Comparison of ENCODE assay signal across 23 cellular contexts in the genomic region with DNA sequence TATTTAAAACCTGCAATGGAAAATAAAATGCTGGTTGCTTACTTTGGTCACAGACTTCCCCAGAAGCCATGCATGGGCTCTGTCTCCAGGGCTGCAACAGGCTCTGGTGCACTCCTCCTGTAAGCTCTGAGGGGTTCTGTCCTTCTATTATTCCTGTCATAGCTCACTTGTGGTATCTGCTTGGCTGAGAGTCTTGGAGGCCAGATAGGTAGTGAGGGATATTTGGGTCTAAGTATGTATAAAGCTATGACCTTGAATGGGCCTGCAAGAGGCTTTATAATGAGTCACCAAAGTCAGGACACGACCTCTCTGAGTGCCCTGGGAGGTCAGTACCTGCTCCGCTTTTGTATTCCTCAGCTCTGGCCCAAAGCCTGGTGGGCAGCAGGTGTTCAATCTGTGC.
DNase-seq lines count a peak whose midpoint lies in the region; ATAC-seq and TF ChIP-seq lines count a peak whose summit lies in the region.
"Had no signal": no experiment of that assay in that cellular context is flagged by ENCODE, and none has a peak within 500 bp of the region (broad histone marks: within the 10 kb centered on the region; RNA-seq: fewer than 3 reads in every experiment).

No MANE protein-coding gene starts in this region.

- H3K27me3 Mint-ChIP-seq in T-cell = no peaks in the 10 kb centered on the region
- H3K27me3 Mint-ChIP-seq: CD4-positive, CD25-positive, alpha-beta regulatory T cell had no signal

- H3K27ac Mint-ChIP-seq in T-cell = no peak overlapping the region
- H3K27ac Mint-ChIP-seq: CD14-positive monocyte; CD4-positive, alpha-beta memory T cell; CD4-positive, CD25-positive, alpha-beta regulatory T cell; CD8-positive, alpha-beta memory T cell had no signal

- ATAC-seq in Right ventricle myocardium superior (ENCODE audit: poor library complexity) (peak; percentile 57), left cardiac atrium (no peak), heart right ventricle (peak in 5 of 8 donors; percentile 27 to 63 (median 38)), T-cell (replicated peaks in 1 of 4) (no peak)

- intact Hi-C loops in Right ventricle myocardium superior (cut with DNase I) = no loop called here
- intact Hi-C loops in left cardiac atrium (cut with DNase I) = no loop called here
- intact Hi-C loops in heart right ventricle (cut with DNase I) = no loop called here
- intact Hi-C loops in left ventricle myocardium inferior (cut with micrococcal nuclease) = no loop called here

- in situ Hi-C loops in G401 (cut with HindIII; ENCODE audit: low sequenced_read_pairs) = no loop called here

- no peaks in the 10 kb centered on the region for H3K27me3 ChIP-seq in heart right ventricle
- H3K27me3 ChIP-seq in left ventricle myocardium inferior (ENCODE audit: low read depth) = no peaks in the 10 kb centered on the region
- H3K27me3 ChIP-seq: BE2C, BLaER1 had no signal

- POLR2A ChIA-PET in T-cell (lab: Charles Lee) = no interaction called here

- no peaks in the 10 kb centered on the region for H3K4me1 Mint-ChIP-seq in T-cell
- H3K4me1 Mint-ChIP-seq: CD14-positive monocyte; CD4-positive, alpha-beta memory T cell; CD4-positive, CD25-positive, alpha-beta regulatory T cell; CD8-positive, alpha-beta memory T cell had no signal

- H3K9me3 ChIP-seq in heart right ventricle = no peaks in the 10 kb centered on the region
- H3K9me3 ChIP-seq in left ventricle myocardium inferior (replicated peaks) = no peaks in the 10 kb centered on the region
- H3K9me3 ChIP-seq: BE2C had no signal

- no peaks in the 10 kb centered on the region for H3K9me3 Mint-ChIP-seq in T-cell

- no peak overlapping the region for H3K27ac ChIP-seq in heart right ventricle
- H3K27ac ChIP-seq in left ventricle myocardium inferior (replicated peaks) = no peak overlapping the region
- H3K27ac ChIP-seq: BLaER1 had no signal

- H3K36me3 ChIP-seq in heart right ventricle (no peaks in the 10 kb centered on the region), left ventricle myocardium inferior (no peaks in the 10 kb centered on the region)

- CTCF ChIA-PET in T-cell (lab: Charles Lee) = no interaction called here

- DNase-seq in Right ventricle myocardium superior (no peak), left cardiac atrium (no peak), heart right ventricle (no peak), left ventricle myocardium inferior (no peak), G401 (ENCODE audit: low spot score) (peak; percentile 49), cerebellar cortex (ENCODE audit: low spot score) (peak; percentile 40), T-cell (no peak)
- no peak for DNase-seq in activated T-cell treated with anti-CD3 and anti-CD28 coated beads, Interleukin-2, amount 50 U/mL, for 48 hours
- DNase-seq: 8988T; ACHN; CD4-positive, alpha-beta memory T cell; CD4-positive, CD25-positive, alpha-beta regulatory T cell; CD8-positive, alpha-beta memory T cell; COR-L47; DMS 273 treated with DMSO at 0.1 percent for 48 hours; DMS153; DMS53; DMS79; DND-41; GF-D8 had no signal

- TF ChIP-seq CTCF in heart right ventricle (IDR thresholded peaks at IDR 0.05) (no peak), left ventricle myocardium inferior (IDR thresholded peaks at IDR 0.05; ENCODE audit: borderline replicate concordance) (no peak)

- 62 to 64% methylated on average over 2 of the region's 2 CpGs for WGBS in heart right ventricle, 2 donors

- H3K4me3 Mint-ChIP-seq in T-cell = no peak overlapping the region
- H3K4me3 Mint-ChIP-seq: CD14-positive monocyte; CD4-positive, alpha-beta memory T cell; CD4-positive, CD25-positive, alpha-beta regulatory T cell; CD8-positive, alpha-beta memory T cell had no signal

- H3K4me3 ChIP-seq in heart right ventricle = no peak overlapping the region
- H3K4me3 ChIP-seq in left ventricle myocardium inferior = no peak overlapping the region
- H3K4me3 ChIP-seq: BLaER1 had no signal

- H3K4me1 ChIP-seq in heart right ventricle (peaks cover 0 to 32% (median 12%) of the 10 kb centered on the region in 9 donors), left ventricle myocardium inferior (peaks cover 27% of the 10 kb centered on the region)

- H3K36me3 Mint-ChIP-seq in T-cell = no peaks in the 10 kb centered on the region
- H3K36me3 Mint-ChIP-seq: CD14-positive monocyte; CD4-positive, alpha-beta memory T cell; CD4-positive, CD25-positive, alpha-beta regulatory T cell; CD8-positive, alpha-beta memory T cell had no signal

Comparison
In these comparisons a context has a peak if more than half of its experiments do, and no peak if none do; other contexts are left out.
1. ATAC-seq: peak in Right ventricle myocardium superior (single experiment) and heart right ventricle (5 of 8); none in left cardiac atrium (0 of 2) and T-cell (0 of 4).
2. DNase-seq: peak in G401 (single experiment) and cerebellar cortex (single experiment); none in Right ventricle myocardium superior (single experiment), left cardiac atrium (single experiment), heart right ventricle (0 of 2), left ventricle myocardium inferior (single experiment), T-cell (0 of 34) and activated T-cell treated with anti-CD3 and anti-CD28 coated beads, Interleukin-2, amount 50 U/mL, for 48 hours (0 of 2).